In the genomic region with DNA sequence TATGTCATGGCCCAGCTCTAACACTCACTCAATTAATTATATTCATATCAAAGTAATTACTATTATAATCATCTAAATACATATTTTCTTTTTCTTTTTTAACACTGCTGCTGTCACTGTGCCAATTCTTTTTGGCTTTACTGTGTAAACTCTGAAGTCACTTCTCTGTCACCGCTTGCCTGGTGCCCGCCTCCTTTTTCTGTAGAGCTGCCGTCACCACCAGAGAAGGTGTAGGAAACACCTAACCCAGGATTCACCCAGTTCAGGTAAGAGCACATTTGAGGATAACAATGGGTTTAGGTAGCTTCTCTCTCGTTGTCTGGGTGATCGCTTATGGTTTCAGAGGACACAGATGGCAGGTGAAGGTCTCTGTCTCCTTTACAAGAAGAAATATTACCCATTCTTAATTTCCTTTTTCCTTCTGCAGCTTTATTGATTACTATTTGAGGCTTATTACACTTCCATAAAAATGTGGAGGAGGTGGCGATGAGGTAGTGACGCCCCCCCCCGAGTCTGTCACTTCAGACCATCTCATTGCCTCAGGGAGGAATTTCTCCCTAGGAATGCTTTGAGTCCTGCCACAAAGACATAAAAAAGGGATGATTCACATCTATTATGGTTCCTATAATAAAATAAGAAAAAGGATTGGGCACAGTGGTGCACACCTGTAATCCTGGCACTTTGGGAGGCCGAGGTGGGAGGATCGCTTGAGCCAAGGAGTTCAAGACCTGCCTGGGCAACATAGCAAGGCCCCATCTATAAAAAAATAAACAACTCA, we compare ENCODE assay signal across 17 cellular contexts.
"Had no signal": no experiment of that assay in that cellular context is flagged by ENCODE, and none has a peak within 500 bp of the region (broad histone marks: within the 10 kb centered on the region; RNA-seq: fewer than 3 reads in every experiment).

No MANE protein-coding gene starts in this region.

- H3K27ac ChIP-seq: uterus had no signal

- H3K36me3 ChIP-seq: uterus had no signal

- H3K9me3 ChIP-seq: uterus had no signal

- H3K27ac Mint-ChIP-seq: activated CD4-positive, alpha-beta T cell treated with anti-CD3 and anti-CD28 coated beads, Interleukin-2, amount 10 ng/mL, durations not matched to agents 7 days and 5 days; activated naive CD4-positive, alpha-beta T cell treated with anti-CD3 and anti-CD28 coated beads, Interleukin-2, amount 50 U/mL, for 24 hours; activated T-helper 2 cell treated with anti-CD3 and anti-CD28 coated beads, Interferon-gamma antibody, Interleukin-2, Interleukin-4, amounts not matched to agents 10 μg/mL and 5 μg/mL and 100 μg/mL, durations not matched to agents 14 hours and 24 hours and 36 hours; immature natural killer cell; T-helper 1 cell treated with Interleukin-12 subunit alpha and Interleukin-12 subunit beta and Interleukin-4 antibody, amounts not matched to agents 30 μg/mL and 1 μg/mL, for 36 hours; WTC11 had no signal

- DNase-seq: activated CD4-positive, alpha-beta T cell treated with anti-CD3 and anti-CD28 coated beads, Interleukin-2, amount 10 ng/mL, durations not matched to agents 7 days and 5 days; activated CD8-positive, alpha-beta memory T cell treated with anti-CD3 and anti-CD28 coated beads for 24 hours; activated T-cell treated with anti-CD3 and anti-CD28 coated beads for 4 hours; amygdala; dorsolateral prefrontal cortex; glutamatergic neuron; immature natural killer cell; left colon; stimulated activated CD4-positive, alpha-beta T cell treated with anti-CD3 and anti-CD28 coated beads, Interleukin-4, amount 100 ng/mL, for 1 hour; stimulated activated CD8-positive, alpha-beta memory T cell treated with anti-CD3 and anti-CD28 coated beads, Interleukin-4, amount 100 ng/mL, for 48 hours; stimulated activated naive CD8-positive, alpha-beta T cell treated with anti-CD3 and anti-CD28 coated beads, Interleukin-15, Interleukin-2, amounts not matched to agents 100 U/mL and 50 U/mL, for 24 hours; uterus had no signal

- H3K27me3 Mint-ChIP-seq: activated naive CD4-positive, alpha-beta T cell treated with anti-CD3 and anti-CD28 coated beads, Interleukin-2, amount 50 U/mL, for 24 hours had no signal

- H3K4me1 ChIP-seq: uterus had no signal

- H3K9me3 Mint-ChIP-seq: activated CD4-positive, alpha-beta T cell treated with anti-CD3 and anti-CD28 coated beads, Interleukin-2, amount 10 ng/mL, durations not matched to agents 7 days and 5 days; activated naive CD4-positive, alpha-beta T cell treated with anti-CD3 and anti-CD28 coated beads, Interleukin-2, amount 50 U/mL, for 24 hours; activated T-helper 2 cell treated with anti-CD3 and anti-CD28 coated beads, Interferon-gamma antibody, Interleukin-2, Interleukin-4, amounts not matched to agents 10 μg/mL and 5 μg/mL and 100 μg/mL, durations not matched to agents 14 hours and 24 hours and 36 hours; immature natural killer cell; T-helper 1 cell treated with Interleukin-12 subunit alpha and Interleukin-12 subunit beta and Interleukin-4 antibody, amounts not matched to agents 30 μg/mL and 1 μg/mL, for 36 hours; WTC11 had no signal

- H3K36me3 Mint-ChIP-seq: activated naive CD4-positive, alpha-beta T cell treated with anti-CD3 and anti-CD28 coated beads, Interleukin-2, amount 50 U/mL, for 24 hours; immature natural killer cell; WTC11 had no signal

- H3K27me3 ChIP-seq: dorsolateral prefrontal cortex, uterus had no signal

- H3K4me3 ChIP-seq: dorsolateral prefrontal cortex, uterus had no signal

- ATAC-seq: esophagus mucosa; left colon; stimulated activated naive CD8-positive, alpha-beta T cell treated with anti-CD3 and anti-CD28 coated beads, Interleukin-15, Interleukin-2, amounts not matched to agents 100 U/mL and 50 U/mL, for 24 hours; WTC11 had no signal

- H3K4me1 Mint-ChIP-seq: activated CD4-positive, alpha-beta T cell treated with anti-CD3 and anti-CD28 coated beads, Interleukin-2, amount 10 ng/mL, durations not matched to agents 7 days and 5 days; activated naive CD4-positive, alpha-beta T cell treated with anti-CD3 and anti-CD28 coated beads, Interleukin-2, amount 50 U/mL, for 24 hours; immature natural killer cell; WTC11 had no signal

- H3K4me3 Mint-ChIP-seq: activated CD4-positive, alpha-beta T cell treated with anti-CD3 and anti-CD28 coated beads, Interleukin-2, amount 10 ng/mL, durations not matched to agents 7 days and 5 days; activated naive CD4-positive, alpha-beta T cell treated with anti-CD3 and anti-CD28 coated beads, Interleukin-2, amount 50 U/mL, for 24 hours; immature natural killer cell; T-helper 1 cell treated with Interleukin-12 subunit alpha and Interleukin-12 subunit beta and Interleukin-4 antibody, amounts not matched to agents 30 μg/mL and 1 μg/mL, for 36 hours; WTC11 had no signal
